Comparison of ENCODE assay signal across 9 cellular contexts in the genomic region with DNA sequence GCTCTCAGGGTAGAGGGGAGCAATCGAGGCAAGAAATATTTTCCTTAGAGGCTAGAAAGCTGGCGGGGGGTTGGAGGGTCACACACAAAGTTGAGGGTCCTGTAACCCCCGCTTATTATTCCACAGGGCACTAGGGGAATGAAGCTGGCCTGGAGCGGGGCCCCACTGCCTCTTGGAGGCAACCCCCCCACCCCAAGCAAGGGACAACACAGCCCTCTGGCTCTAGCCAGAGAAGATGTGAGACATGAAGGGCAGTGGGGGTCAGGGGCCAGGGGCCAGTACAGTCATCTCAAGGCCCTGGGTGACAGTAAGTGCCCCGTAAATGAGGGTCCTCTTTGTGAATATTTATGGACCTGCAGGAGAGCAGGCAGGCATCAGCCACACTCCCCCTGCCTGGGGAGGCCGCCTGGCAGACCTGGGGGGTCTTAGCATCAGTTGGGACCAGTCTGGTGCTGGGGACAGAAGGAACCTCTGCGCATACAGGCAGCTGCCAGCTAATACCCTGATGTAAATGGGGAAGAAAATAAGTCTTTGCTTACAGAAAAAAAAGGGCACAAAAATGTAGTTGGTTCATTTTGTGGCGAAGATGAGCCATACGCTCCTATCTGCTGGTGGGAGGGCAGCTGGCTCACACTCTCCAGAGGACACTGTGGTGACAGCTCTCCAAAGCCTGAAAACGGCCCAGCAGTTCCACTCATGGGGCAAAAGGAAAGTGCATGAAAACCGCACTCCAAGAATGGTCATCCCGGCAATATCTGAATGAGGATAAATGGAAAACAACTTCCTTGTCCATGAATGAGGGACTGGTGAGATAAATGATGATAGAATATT. TPM values are rescaled to one million over a fixed set of nuclear protein-coding genes. Genes with fewer than 3 reads are reported as not detected.
A peak's percentile ranks its signal among the peaks of the same experiment; 100 is the strongest.
DNase-seq lines count a peak whose midpoint lies in the region; ATAC-seq and TF ChIP-seq lines count a peak whose summit lies in the region.
"Had no signal": no experiment of that assay in that cellular context is flagged by ENCODE, and none has a peak within 500 bp of the region (broad histone marks: within the 10 kb centered on the region; RNA-seq: fewer than 3 reads in every experiment).

No MANE protein-coding gene starts in this region.

- TF ChIP-seq CTCF in Peyer's patch (IDR thresholded peaks at IDR 0.05): no peak
- no peak for TF ChIP-seq CTCF in mesothelial cell of epicardium (IDR thresholded peaks at IDR 0.05; ENCODE audit: unreplicated experiment)

- no peak overlapping the region for H3K4me3 ChIP-seq in effector memory CD4-positive, alpha-beta T cell (ENCODE audit: insufficient read depth, low read depth, low read length, poor library complexity, severe bottlenecking)
- H3K4me3 ChIP-seq in Peyer's patch: no peak overlapping the region

- H3K9me3 Mint-ChIP-seq in mesothelial cell of epicardium: peaks cover 6% of the 10 kb centered on the region

- no peaks in the 10 kb centered on the region for H3K4me1 ChIP-seq in effector memory CD4-positive, alpha-beta T cell (ENCODE audit: control insufficient read depth, insufficient read depth, low read length, poor library complexity, severe bottlenecking)
- H3K4me1 ChIP-seq in Peyer's patch: peaks cover 0 to 41% (median 0%) of the 10 kb centered on the region in 4 donors

- H3K9me3 ChIP-seq in T-helper 17 cell (ENCODE audit: control insufficient read depth, low read length, poor library complexity, severe bottlenecking): no peaks in the 10 kb centered on the region
- H3K9me3 ChIP-seq in effector memory CD4-positive, alpha-beta T cell (ENCODE audit: control insufficient read depth, low read length): no peaks in the 10 kb centered on the region
- no peaks in the 10 kb centered on the region for H3K9me3 ChIP-seq in Peyer's patch

- ATAC-seq in T-helper 17 cell: peak; percentile 37

- peaks cover 25% of the 10 kb centered on the region for H3K4me1 Mint-ChIP-seq in T-helper 17 cell
- H3K4me1 Mint-ChIP-seq in mesothelial cell of epicardium: peaks cover 35% of the 10 kb centered on the region

- TF ChIP-seq POLR2A in Peyer's patch (IDR thresholded peaks at IDR 0.05): no peak

- H3K36me3 Mint-ChIP-seq in T-helper 17 cell (ENCODE audit: low read depth) (no peaks in the 10 kb centered on the region), mesothelial cell of epicardium (no peaks in the 10 kb centered on the region)

- H3K4me3 Mint-ChIP-seq in T-helper 17 cell (peak overlapping the region; percentile 77), mesothelial cell of epicardium (no peak overlapping the region)

- DNase-seq in SIG-M5 treated with dmso at 0.1 percent for 504 hours (lab: John Stamatoyannopoulos, UW; ENCODE audit: unreplicated experiment) (peak; percentile 55), SIG-M5 (lab: John Stamatoyannopoulos, UW) (no peak), T-helper 17 cell (no peak), germinal center (ENCODE audit: low spot score) (peak; percentile 25), Peyer's patch (no peak), mesothelial cell of epicardium (ENCODE audit: low spot score in 2 of 2, unreplicated experiment in 2 of 2) (no peak)
- DNase-seq in stimulated activated CD8-positive, alpha-beta memory T cell treated with anti-CD3 and anti-CD28 coated beads, Interleukin-15, amount 100 ng/mL, for 48 hours (ENCODE audit: low read depth in 2 of 2): peak; percentile 42 to 57
- DNase-seq in effector memory CD4-positive, alpha-beta T cell: no peak
- DNase-seq: central memory CD4-positive, alpha-beta T cell had no signal

- H3K36me3 ChIP-seq in effector memory CD4-positive, alpha-beta T cell (ENCODE audit: control insufficient read depth, insufficient read depth, low read length): peaks cover 8% of the 10 kb centered on the region
- H3K36me3 ChIP-seq in Peyer's patch: peaks cover 0 to 7% (median 0%) of the 10 kb centered on the region in 3 donors

- H3K27ac Mint-ChIP-seq in T-helper 17 cell (peak overlapping the region; percentile 71), mesothelial cell of epicardium (no peak overlapping the region)

- H3K27me3 ChIP-seq in effector memory CD4-positive, alpha-beta T cell (replicated peaks; ENCODE audit: control insufficient read depth, insufficient read depth, low read length, poor library complexity, severe bottlenecking): no peaks in the 10 kb centered on the region
- H3K27me3 ChIP-seq in Peyer's patch: no peaks in the 10 kb centered on the region

- H3K27ac ChIP-seq in effector memory CD4-positive, alpha-beta T cell (ENCODE audit: insufficient read depth, low read length, poor library complexity, severe bottlenecking): no peak overlapping the region
- peak overlapping the region in 1 of 4 donors; percentile 22 for H3K27ac ChIP-seq in Peyer's patch

- H3K27me3 Mint-ChIP-seq in T-helper 17 cell (no peaks in the 10 kb centered on the region), mesothelial cell of epicardium (ENCODE audit: low read depth) (no peaks in the 10 kb centered on the region)

RNA-seq across cellular contexts. Expression of gene SPATA2, which starts 21.9 kb away (rescaled TPM):
- 10 to 100 TPM; 23.5 to 24.9 TPM for total RNA-seq in T-helper 17 cell
- 10 to 100 TPM in 3 of 4 donors, 1 to 10 TPM in 1; 4.1 to 19.8 (median 14.0) TPM for total RNA-seq in Peyer's patch
- 8.0 to 8.8 TPM (median 8.1 TPM) in 3 replicates for total RNA-seq in mesothelial cell of epicardium

RNA-seq across cellular contexts. Expression of gene RNF114, which starts 42.7 kb away (rescaled TPM):
- total RNA-seq in T-helper 17 cell (100 to 1,000 TPM; 104 to 111 TPM), Peyer's patch (100 to 1,000 TPM; 205 to 275 (median 259) TPM), mesothelial cell of epicardium (54.2 to 57.1 TPM (median 54.5 TPM) in 3 replicates)

Comparison
In these comparisons a context has a peak if more than half of its experiments do, and no peak if none do; other contexts are left out.
1. DNase-seq: peak in SIG-M5 treated with dmso at 0.1 percent for 504 hours (single experiment), germinal center (single experiment) and stimulated activated CD8-positive, alpha-beta memory T cell treated with anti-CD3 and anti-CD28 coated beads, Interleukin-15, amount 100 ng/mL, for 48 hours (2 of 2); none in SIG-M5 (single experiment), T-helper 17 cell (0 of 3), effector memory CD4-positive, alpha-beta T cell (0 of 3), Peyer's patch (0 of 3) and mesothelial cell of epicardium (0 of 2).